Comparison of ENCODE assay signal across 8 cellular contexts in the genomic region with DNA sequence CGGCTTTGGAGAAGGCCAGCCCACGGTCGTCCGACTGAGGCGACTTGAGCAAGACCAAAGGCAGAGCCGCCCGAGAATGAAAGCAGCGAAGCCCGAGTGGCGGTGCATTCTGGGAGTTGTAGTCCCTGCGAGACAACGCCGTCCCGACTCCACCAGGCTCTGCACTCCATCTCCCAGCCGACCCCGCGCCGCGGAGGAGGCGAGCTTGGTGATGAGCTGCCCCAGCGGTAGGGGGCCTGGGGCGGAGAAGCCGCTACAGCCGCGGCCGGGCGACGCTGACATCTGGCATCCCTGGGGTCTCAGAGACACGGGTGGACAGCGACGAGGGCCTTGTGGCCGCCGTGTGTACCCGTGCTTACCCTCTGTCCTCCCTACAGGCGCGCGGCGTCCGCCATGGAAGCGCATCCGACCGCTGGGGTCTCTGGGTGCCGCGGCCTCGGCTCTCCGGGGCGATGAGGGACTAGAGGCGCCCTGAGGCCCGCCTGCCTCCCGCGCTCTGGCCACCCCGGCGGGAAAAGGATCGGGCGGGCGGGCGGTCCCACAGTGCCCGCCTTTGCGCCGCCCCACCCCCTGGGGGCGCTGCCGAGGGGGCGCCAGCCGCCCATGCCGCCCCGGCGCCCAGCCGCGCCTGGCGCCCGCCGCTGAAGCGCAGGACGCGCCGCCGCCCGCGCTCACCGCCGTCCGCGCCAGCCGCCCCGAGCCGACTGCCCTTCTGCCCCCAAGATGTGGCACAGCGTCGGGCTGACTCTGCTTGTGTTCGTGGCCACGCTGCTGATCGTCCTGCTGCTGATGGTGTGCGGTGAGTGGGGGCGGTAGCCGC. TPM values are rescaled to one million over a fixed set of nuclear protein-coding genes. Genes with fewer than 3 reads are reported as not detected.
DNase-seq lines count a peak whose midpoint lies in the region; ATAC-seq and TF ChIP-seq lines count a peak whose summit lies in the region.

A gene (plus strand): TSS at position 244 of the 820 bp plus-strand sequence. CDS start 480 bp downstream, at position 724.

- no peaks in the 10 kb centered on the region for H3K27me3 ChIP-seq in lung (ENCODE audit: control insufficient read depth, insufficient read depth)

- H3K9me3 ChIP-seq in lung (ENCODE audit: control insufficient read depth in 2 of 2, insufficient read depth in 1 of 2, low read length in 1 of 2), result no peaks in the 10 kb centered on the region

- no peaks in the 10 kb centered on the region for H3K36me3 ChIP-seq in lung (ENCODE audit: control insufficient read depth in 2 of 2, insufficient read depth in 2 of 2, low read length in 2 of 2)

- peak within 1 kb of the TSS; percentile 91 for H3K4me3 ChIP-seq in lung

- DNase-seq in COLO829 (ENCODE audit: low spot score) (peak; percentile 99), HS-5 (ENCODE audit: low read depth) (peak; percentile 92), NK-92 (lab: John Stamatoyannopoulos, UW; ENCODE audit: unreplicated experiment) (peak; percentile 62), lung (ENCODE audit: low spot score) (peak; percentile 98)
- peak; percentile 85 to 95 for DNase-seq in activated CD8-positive, alpha-beta memory T cell treated with anti-CD3 and anti-CD28 coated beads for 1 hour (ENCODE audit: extremely low read depth in 1 of 2, low read depth in 1 of 2)
- peak; percentile 94 for DNase-seq in effector CD4-positive, alpha-beta T cell
- peak; percentile 87 to 92 (median 88) for DNase-seq in stimulated activated CD4-positive, alpha-beta T cell treated with anti-CD3 and anti-CD28 coated beads, TNF-alpha, amount 100 ng/mL, for 4 hours (ENCODE audit: low read depth in 3 of 3)

- peak within 1 kb of the TSS; percentile 98 to 99 for H3K27ac ChIP-seq in lung (ENCODE audit: low read depth in 1 of 2, low read length in 1 of 2)

- peak; percentile 10 for TF ChIP-seq CTCF in lung (IDR thresholded peaks at IDR 0.05; ENCODE audit: control extremely low read depth, extremely low read depth)

- peak; percentile 81 for ATAC-seq in GM19468 (IDR thresholded peaks at IDR 0.05; ENCODE audit: extremely low read depth, unreplicated experiment)
- peak; percentile 97 for ATAC-seq in lung (ENCODE audit: insufficient read depth, low FRiP score)

- H3K4me1 ChIP-seq in lung (ENCODE audit: control insufficient read depth in 2 of 2, insufficient read depth in 2 of 2, low read length in 2 of 2), result peaks cover 3 to 7% of the 10 kb centered on the region in 2 donors

- 0 to 1% methylated on average over 51 to 94 of the region's 94 CpGs for WGBS in lung, 2 donors

RNA-seq across cellular contexts. Expression of the gene that starts here (rescaled TPM):
- 10 to 100 TPM in 1 of 2 donors, 1 to 10 TPM in 1; 7.6 to 14.7 TPM for total RNA-seq in lung
- polyA plus RNA-seq in lung, result 1 to 10 TPM; 2.9 to 3.8 TPM

Comparison
In these comparisons a context has a peak if more than half of its experiments do, and no peak if none do; other contexts are left out.
1. Peak in every context shown above with its lines: DNase-seq, ATAC-seq, H3K4me3 ChIP-seq and H3K27ac ChIP-seq.